24 cellular contexts compared by ENCODE assay signal in the genomic region with DNA sequence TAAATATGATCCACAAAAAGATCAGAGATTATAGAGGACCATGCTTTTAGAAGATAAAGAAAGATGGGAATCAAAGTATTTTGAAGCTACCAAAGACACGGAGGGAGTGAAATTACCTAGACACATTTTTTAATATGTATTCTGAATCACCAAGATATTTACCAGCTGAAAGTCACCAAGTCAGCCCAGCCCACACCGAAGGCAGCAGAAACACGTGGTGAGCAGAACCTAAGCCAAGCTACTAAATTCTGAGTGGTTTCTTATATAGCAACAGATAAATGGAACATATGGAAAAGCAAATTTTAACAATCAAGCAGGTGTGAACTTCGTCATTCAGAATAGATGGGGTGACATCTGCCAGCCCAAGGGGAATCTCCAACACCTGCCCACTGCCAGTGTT.
DNase-seq lines count a peak whose midpoint lies in the region; ATAC-seq and TF ChIP-seq lines count a peak whose summit lies in the region.
"Had no signal": no experiment of that assay in that cellular context is flagged by ENCODE, and none has a peak within 500 bp of the region (broad histone marks: within the 10 kb centered on the region; RNA-seq: fewer than 3 reads in every experiment).

No MANE protein-coding gene starts in this region.

- peaks cover 24% of the 10 kb centered on the region for H3K4me1 Mint-ChIP-seq in activated CD8-positive, alpha-beta T cell treated with anti-CD3 and anti-CD28 coated beads for 36 hours (ENCODE audit: low read depth)

- ATAC-seq in PC-3, result peak; percentile 34
- ATAC-seq in activated CD8-positive, alpha-beta T cell treated with anti-CD3 and anti-CD28 coated beads for 36 hours, result no peak
- ATAC-seq: psoas muscle had no signal

- peaks cover 7% of the 10 kb centered on the region for H3F3A ChIP-seq in PC-3 (ENCODE audit: low read length, unreplicated experiment)

- H3K27ac Mint-ChIP-seq in activated CD8-positive, alpha-beta T cell treated with anti-CD3 and anti-CD28 coated beads for 36 hours, result no peak overlapping the region
- H3K27ac Mint-ChIP-seq: H9 had no signal

- no peaks in the 10 kb centered on the region for H3K9me2 ChIP-seq in PC-3 (replicated peaks; ENCODE audit: low read length)

- peak overlapping the region; percentile 42 for H3K4me2 ChIP-seq in PC-3 (ENCODE audit: low read length)
- no peak overlapping the region for H3K4me2 ChIP-seq in skeletal muscle satellite cell (ENCODE audit: low read length)

- 61 to 67% methylated on average over 4 of the region's 4 CpGs for WGBS in esophagus, 2 donors

- 0 out of 2 replicates have a peak overlapping the region, but pooled peaks have one; percentile 59 for H2AFZ ChIP-seq in PC-3 (ENCODE audit: low read length)

- intact Hi-C loops in PC-3 (cut with micrococcal nuclease), result no loop called here
- intact Hi-C loops in activated CD8-positive, alpha-beta T cell treated with anti-CD3 and anti-CD28 coated beads for 36 hours (cut with micrococcal nuclease), result no loop called here

- BruUV-seq in PC-3 (replicated peaks; lab: Mats Ljungman, UMichigan), result TSS peak; percentile 94

- H3K4me3 ChIP-seq in PC-3 (ENCODE audit: low read length) (no peak overlapping the region), esophagus (ENCODE audit: low read depth in 1 of 2, low read length in 2 of 2) (no peak overlapping the region), skeletal muscle satellite cell (ENCODE audit: low read length) (no peak overlapping the region)
- H3K4me3 ChIP-seq: adrenal gland, psoas muscle, transverse colon had no signal

- H4K20me1 ChIP-seq in PC-3 (ENCODE audit: low read length), result no peaks in the 10 kb centered on the region

- H3K4me1 ChIP-seq in PC-3 (ENCODE audit: insufficient read depth, low read length) (peaks cover 41% of the 10 kb centered on the region), esophagus (ENCODE audit: control insufficient read depth in 2 of 2, insufficient read depth in 2 of 2, low read length in 1 of 2) (no peaks in the 10 kb centered on the region), skeletal muscle satellite cell (ENCODE audit: control insufficient read depth, insufficient read depth, low read length) (peaks cover 25% of the 10 kb centered on the region)
- H3K4me1 ChIP-seq: adrenal gland, BE2C, transverse colon had no signal

- H3K36me3 Mint-ChIP-seq in activated CD8-positive, alpha-beta T cell treated with anti-CD3 and anti-CD28 coated beads for 36 hours (ENCODE audit: low read depth), result no peaks in the 10 kb centered on the region

- H3K79me2 ChIP-seq in PC-3 (ENCODE audit: low read length), result no peaks in the 10 kb centered on the region

- POLR2A ChIA-PET in PC-3 (lab: Charles Lee; ENCODE audit: unreplicated experiment), result interaction anchor here (0.5 to 1.2 kb wide), 15 partner anchors 13 to 908 kb away, joined by 3 to 31 read pairs (median 6); a partner anchor contains a TSS
- POLR2A ChIA-PET in activated CD8-positive, alpha-beta T cell treated with anti-CD3 and anti-CD28 coated beads for 36 hours (lab: Charles Lee), result interaction anchor here (0.9 kb wide), 1 partner anchor 21 kb away, joined by 3 read pairs; no protein-coding TSS in a partner anchor

- DNase-seq in NCI-H748 (lab: John Stamatoyannopoulos, UW; ENCODE audit: unreplicated experiment) (peak; percentile 42), NCI-H748 treated with DMSO at 0.1 percent for 48 hours (lab: John Stamatoyannopoulos, UW) (no peak), PC-3 (peak; percentile 38), dedifferentiated amniotic fluid mesenchymal stem cell (ENCODE audit: extremely low spot score) (no peak), NCI-H526 treated with DMSO at 0.1 percent for 48 hours (lab: John Stamatoyannopoulos, UW) (no peak)
- no peak for DNase-seq in activated CD8-positive, alpha-beta T cell treated with anti-CD3 and anti-CD28 coated beads for 36 hours
- DNase-seq: activated CD4-positive, alpha-beta T cell treated with anti-CD3 and anti-CD28 coated beads for 4 hours; activated naive CD4-positive, alpha-beta T cell treated with Interleukin-2 at 50 U/mL for 16 hours; activated T-cell treated with anti-CD3 and anti-CD28 coated beads, Interleukin-2, amount 50 U/mL, for 48 hours; adrenal gland; BE2C; DMS53; H9; head of caudate nucleus; NCI-H1092; NCI-H187 treated with DMSO at 0.1 percent for 48 hours; NCI-H446; NK-92 treated with Interleukin-12 subunit alpha and Interleukin-12 subunit beta, amount 100 ng/mL, for 24 hours; psoas muscle; transverse colon had no signal

- H3K36me3 ChIP-seq in PC-3 (ENCODE audit: low read depth, low read length) (no peaks in the 10 kb centered on the region), esophagus (ENCODE audit: control insufficient read depth in 2 of 2, insufficient read depth in 2 of 2, low read length in 1 of 2) (no peaks in the 10 kb centered on the region), skeletal muscle satellite cell (ENCODE audit: insufficient read depth, low read length) (no peaks in the 10 kb centered on the region)
- H3K36me3 ChIP-seq: adrenal gland, BE2C, brain microvascular endothelial cell, transverse colon had no signal

- H3K9me3 Mint-ChIP-seq in activated CD8-positive, alpha-beta T cell treated with anti-CD3 and anti-CD28 coated beads for 36 hours, result no peaks in the 10 kb centered on the region
- H3K9me3 Mint-ChIP-seq: H9 had no signal

- no peaks in the 10 kb centered on the region for H3K27me3 Mint-ChIP-seq in activated CD8-positive, alpha-beta T cell treated with anti-CD3 and anti-CD28 coated beads for 36 hours

- H3K4me3 Mint-ChIP-seq in activated CD8-positive, alpha-beta T cell treated with anti-CD3 and anti-CD28 coated beads for 36 hours, result no peak overlapping the region
- H3K4me3 Mint-ChIP-seq: H9 had no signal

- H3K9me3 ChIP-seq in PC-3 (ENCODE audit: low read length) (no peaks in the 10 kb centered on the region), esophagus (ENCODE audit: control insufficient read depth in 2 of 2, insufficient read depth in 1 of 2, low read depth in 1 of 2, low read length in 1 of 2) (no peaks in the 10 kb centered on the region), skeletal muscle satellite cell (replicated peaks; ENCODE audit: low read length) (no peaks in the 10 kb centered on the region)
- H3K9me3 ChIP-seq: adrenal gland, BE2C, psoas muscle, transverse colon had no signal

- CTCF ChIA-PET in PC-3 (lab: Charles Lee), result interaction anchor here (0.6 to 1.5 kb wide), 5 partner anchors 13 to 79 kb away, joined by 3 to 7 read pairs (median 4); no protein-coding TSS in a partner anchor
- CTCF ChIA-PET in activated CD8-positive, alpha-beta T cell treated with anti-CD3 and anti-CD28 coated beads for 36 hours (lab: Charles Lee), result no interaction called here

- H3K27me3 ChIP-seq in PC-3 (ENCODE audit: low read length), result no peaks in the 10 kb centered on the region
- H3K27me3 ChIP-seq in esophagus (ENCODE audit: control insufficient read depth in 1 of 2, insufficient read depth in 2 of 2, low read length in 2 of 2), result no peaks in the 10 kb centered on the region
- H3K27me3 ChIP-seq in skeletal muscle satellite cell (ENCODE audit: control insufficient read depth, insufficient read depth, low read length), result no peaks in the 10 kb centered on the region
- H3K27me3 ChIP-seq: adrenal gland, BE2C, brain microvascular endothelial cell, transverse colon had no signal

- H3K27ac ChIP-seq in PC-3 (ENCODE audit: low read length), result peak overlapping the region; percentile 100
- H3K27ac ChIP-seq in esophagus (ENCODE audit: low read depth in 2 of 2, low read length in 1 of 2), result peak overlapping the region; percentile 14 to 29
- H3K27ac ChIP-seq: 22Rv1, adrenal gland, brain microvascular endothelial cell, psoas muscle, transverse colon had no signal

- H3K9ac ChIP-seq in PC-3 (ENCODE audit: low read length), result peak overlapping the region; percentile 92
- peak overlapping the region; percentile 39 for H3K9ac ChIP-seq in skeletal muscle satellite cell (ENCODE audit: low read depth, low read length)

- TF ChIP-seq CTCF in PC-3 (conservative IDR thresholded peaks at IDR 0.05; ENCODE audit: low read depth, low read length), result no peak
- no peak for TF ChIP-seq CTCF in activated CD8-positive, alpha-beta T cell treated with anti-CD3 and anti-CD28 coated beads for 36 hours (IDR thresholded peaks at IDR 0.05)

Comparison
In these comparisons a context has a peak if more than half of its experiments do, and no peak if none do; other contexts are left out.
1. DNase-seq: peak in NCI-H748 (single experiment) and PC-3 (single experiment); none in NCI-H748 treated with DMSO at 0.1 percent for 48 hours (single experiment), dedifferentiated amniotic fluid mesenchymal stem cell (single experiment), NCI-H526 treated with DMSO at 0.1 percent for 48 hours (single experiment) and activated CD8-positive, alpha-beta T cell treated with anti-CD3 and anti-CD28 coated beads for 36 hours (single experiment).